Comparison of ENCODE assay signal across 19 cellular contexts in genomic region chr2:151042938-151043337, GRCh38.
DNase-seq lines count a peak whose midpoint lies in the region; FAIRE-seq and TF ChIP-seq lines count a peak whose summit lies in the region.
"Had no signal": no experiment of that assay in that cellular context is flagged by ENCODE, and none has a peak within 500 bp of the region (broad histone marks: within the 10 kb centered on the region; RNA-seq: fewer than 3 reads in every experiment).

No MANE protein-coding gene starts in this region.

- H3K4me3 Mint-ChIP-seq in Calu3 (ENCODE audit: low read depth, unreplicated experiment) = no peak overlapping the region
- H3K4me3 Mint-ChIP-seq: CD8-positive, alpha-beta memory T cell had no signal

- no peaks in the 10 kb centered on the region for H3K79me2 ChIP-seq in keratinocyte (ENCODE audit: control insufficient read depth, insufficient read depth, low read length)

- no TSS peak for BruUV-seq in Calu3 (replicated peaks; lab: Mats Ljungman, UMichigan)

- no peaks in the 10 kb centered on the region for H3K36me3 Mint-ChIP-seq in Calu3 (ENCODE audit: insufficient read depth, unreplicated experiment)
- H3K36me3 Mint-ChIP-seq: CD8-positive, alpha-beta memory T cell had no signal

- no peaks in the 10 kb centered on the region for H3K36me3 ChIP-seq in keratinocyte (ENCODE audit: control insufficient read depth in 2 of 2, extremely low read depth in 1 of 2, insufficient read depth in 2 of 2, low read length in 2 of 2)
- H3K36me3 ChIP-seq: HAP-1 had no signal

- no peaks in the 10 kb centered on the region for H4K20me1 ChIP-seq in keratinocyte (ENCODE audit: control insufficient read depth, extremely low read depth, insufficient read depth, low read length)

- FAIRE-seq in keratinocyte (lab: Jason Lieb, UNC) = no peak
- FAIRE-seq: G401.6, HepG2 had no signal

- H3K4me1 ChIP-seq in keratinocyte (ENCODE audit: control insufficient read depth, extremely low read depth, insufficient read depth, low read length) = peaks cover 24% of the 10 kb centered on the region
- H3K4me1 ChIP-seq: HAP-1 had no signal

- H3K27me3 Mint-ChIP-seq in Calu3 (ENCODE audit: unreplicated experiment) = no peaks in the 10 kb centered on the region

- dilution Hi-C loops in keratinocyte (cut with MboI; ENCODE audit: extremely low pct_ligation_motif_present, low sequenced_read_pairs) = no loop called here

- H3K27ac ChIP-seq in keratinocyte (ENCODE audit: control insufficient read depth, insufficient read depth, low read length) = peak overlapping the region; percentile 74
- H3K27ac ChIP-seq: GM23248 had no signal

- TF ChIP-seq CTCF in Calu3 (IDR thresholded peaks at IDR 0.05; ENCODE audit: unreplicated experiment) (no peak), keratinocyte (optimal IDR thresholded peaks at IDR 0.05 in 1 of 3, IDR thresholded peaks at IDR 0.05 in 1 of 3, conservative IDR thresholded peaks at IDR 0.05 in 1 of 3; ENCODE audit: extremely low read depth in 1 of 3, insufficient read depth in 2 of 3, low read length in 3 of 3) (no peak)

- peak overlapping the region; percentile 37 for H3K4me2 ChIP-seq in keratinocyte (ENCODE audit: control insufficient read depth, extremely low read depth, insufficient read depth, low read depth, low read length)

- H3K27me3 ChIP-seq in keratinocyte (ENCODE audit: control insufficient read depth, extremely low read depth, insufficient read depth, low read length) = no peaks in the 10 kb centered on the region

- CTCF ChIA-PET in Calu3 (lab: Charles Lee) = no interaction called here

- H3K27ac Mint-ChIP-seq in Calu3 (ENCODE audit: unreplicated experiment) = peak overlapping the region; percentile 61
- H3K27ac Mint-ChIP-seq: CD8-positive, alpha-beta memory T cell had no signal

- no peaks in the 10 kb centered on the region for H3K9me1 ChIP-seq in keratinocyte (ENCODE audit: control insufficient read depth, extremely low read depth, insufficient read depth, low read length)

- DNase-seq in Calu3 (no peak), NCI-H2227 treated with DMSO at 0.1 percent for 48 hours (lab: John Stamatoyannopoulos, UW) (peak; percentile 96), astrocyte of the hippocampus (ENCODE audit: low read depth, low spot score) (peak; percentile 33), keratinocyte (ENCODE audit: low read depth, low spot score) (no peak), ecto neural progenitor cell (ENCODE audit: low spot score) (no peak), kidney glomerular epithelial cell (lab: John Stamatoyannopoulos, UW) (no peak)
- DNase-seq in stimulated activated CD4-positive, alpha-beta T cell treated with anti-CD3 and anti-CD28 coated beads, Interleukin-1b, Interleukin-23, amount 100 ng/mL, for 48 hours = no peak
- DNase-seq: C1 segment of cervical spinal cord; CD8-positive, alpha-beta memory T cell; KG1; MV-4-11; NCI-H1694 treated with DMSO at 0.1 percent for 48 hours; NCI-H774; RPMI8226; SIG-M5 had no signal

- peaks cover 9% of the 10 kb centered on the region for H3K4me1 Mint-ChIP-seq in Calu3 (ENCODE audit: low read depth, unreplicated experiment)
- H3K4me1 Mint-ChIP-seq: CD8-positive, alpha-beta memory T cell had no signal

- H3K9ac ChIP-seq in keratinocyte (ENCODE audit: control insufficient read depth, extremely low read depth, insufficient read depth, low read length) = no peak overlapping the region
- H3K9ac ChIP-seq: GM23248 had no signal

- no peaks in the 10 kb centered on the region for H3K9me3 ChIP-seq in keratinocyte (ENCODE audit: control insufficient read depth, low read depth, low read length)
- H3K9me3 ChIP-seq: HAP-1 had no signal

- intact Hi-C loops in Calu3 (cut with micrococcal nuclease; ENCODE audit: unreplicated experiment) = no loop called here

- peak overlapping the region in 1 of 3 experiments; percentile 18 for H3K4me3 ChIP-seq in keratinocyte (ENCODE audit: control insufficient read depth in 2 of 3, extremely low read depth in 1 of 3, insufficient read depth in 2 of 3, low read depth in 1 of 3, low read length in 3 of 3)
- H3K4me3 ChIP-seq: GM23248, HAP-1 had no signal

- no peaks in the 10 kb centered on the region for H3K9me3 Mint-ChIP-seq in Calu3 (ENCODE audit: low read depth, unreplicated experiment)
- H3K9me3 Mint-ChIP-seq: CD8-positive, alpha-beta memory T cell had no signal

- H2AFZ ChIP-seq in keratinocyte (ENCODE audit: control insufficient read depth, low read length) = peak overlapping the region; percentile 45
- H2AFZ ChIP-seq: GM23248 had no signal

Comparison
In these comparisons a context has a peak if more than half of its experiments do, and no peak if none do; other contexts are left out.
1. DNase-seq: peak in NCI-H2227 treated with DMSO at 0.1 percent for 48 hours (single experiment) and astrocyte of the hippocampus (single experiment); none in Calu3 (single experiment), keratinocyte (single experiment), ecto neural progenitor cell (single experiment), stimulated activated CD4-positive, alpha-beta T cell treated with anti-CD3 and anti-CD28 coated beads, Interleukin-1b, Interleukin-23, amount 100 ng/mL, for 48 hours (single experiment) and kidney glomerular epithelial cell (single experiment).